ENCODE assay signal across 30 cellular contexts in genomic region chrX:44290718-44291117, GRCh38.
"Had no signal": no experiment of that assay in that cellular context is flagged by ENCODE, and none has a peak within 500 bp of the region (broad histone marks: within the 10 kb centered on the region; RNA-seq: fewer than 3 reads in every experiment).

No MANE protein-coding gene starts in this region.

- H3K9ac ChIP-seq: neural progenitor cell, parathyroid adenoma had no signal

- H3K36me3 Mint-ChIP-seq: natural killer cell; neural progenitor cell; stimulated activated memory B cell treated with anti-CD40 and anti-IgM and Interleukin-4, amounts not matched to agents 10 μg/mL and 1 μg/mL and 100 μg/mL, for 72 hours had no signal

- H3K27ac ChIP-seq: neural progenitor cell, ovary, parathyroid adenoma, psoas muscle, right lobe of liver, sigmoid colon, thoracic aorta, thyroid gland, tibial nerve, upper lobe of left lung, vagina had no signal

- H2AFZ ChIP-seq: neural progenitor cell, parathyroid adenoma had no signal

- H3K9me3 Mint-ChIP-seq: natural killer cell; stimulated activated memory B cell treated with anti-CD40 and anti-IgM and Interleukin-4, amounts not matched to agents 10 μg/mL and 1 μg/mL and 100 μg/mL, for 72 hours had no signal

- H3K4me1 ChIP-seq: neural progenitor cell, parathyroid adenoma, psoas muscle, right lobe of liver, sigmoid colon, thyroid gland, tibial nerve, upper lobe of left lung, vagina had no signal

- H3K79me2 ChIP-seq: parathyroid adenoma had no signal

- H3K36me3 ChIP-seq: neural progenitor cell, ovary, right lobe of liver, sigmoid colon, thoracic aorta, thyroid gland, tibial nerve, upper lobe of left lung, vagina had no signal

- H3K27me3 ChIP-seq: neural progenitor cell, ovary, right lobe of liver, thyroid gland, upper lobe of left lung, vagina had no signal

- DNase-seq: natural killer cell; occipital lobe; ovary; posterior cingulate gyrus; psoas muscle; right cardiac atrium; right lobe of liver; sigmoid colon; small intestine; stimulated activated CD4-positive, alpha-beta T cell treated with anti-CD3 and anti-CD28 coated beads, Interleukin-15, amount 100 ng/mL, for 24 hours; stimulated activated CD4-positive, alpha-beta T cell treated with anti-CD3 and anti-CD28 coated beads, Interleukin-2, amount 100 ng/mL, for 24 hours; stimulated activated CD4-positive, alpha-beta T cell treated with anti-CD3 and anti-CD28 coated beads, Interleukin-2, amount 100 ng/mL, for 48 hours; stimulated activated CD4-positive, alpha-beta T cell treated with anti-CD3 and anti-CD28 coated beads, Interleukin-4, amount 100 ng/mL, for 4 hours; stimulated activated CD8-positive, alpha-beta memory T cell treated with anti-CD3 and anti-CD28 coated beads, Interleukin-4, amount 100 ng/mL, for 48 hours; stimulated activated naive CD4-positive, alpha-beta T cell; stimulated activated naive CD8-positive, alpha-beta T cell treated with anti-CD3 and anti-CD28 coated beads, Interleukin-15, amount 100 ng/mL, for 72 hours; stimulated activated naive CD8-positive, alpha-beta T cell treated with anti-CD3 and anti-CD28 coated beads, Interleukin-15, Interleukin-2, amounts not matched to agents 100 U/mL and 50 U/mL, for 24 hours; substantia nigra; thyroid gland; trophoblast cell; upper lobe of left lung had no signal

- H3K4me2 ChIP-seq: neural progenitor cell had no signal

- H3K27me3 Mint-ChIP-seq: progenitor cell of endocrine pancreas; stimulated activated naive CD8-positive, alpha-beta T cell treated with anti-CD3 and anti-CD28 coated beads, Interleukin-15, amount 100 ng/mL, for 72 hours had no signal

- H3K4me3 ChIP-seq: neural progenitor cell, ovary, psoas muscle, right lobe of liver, sigmoid colon, thoracic aorta, thyroid gland, tibial nerve, upper lobe of left lung, vagina had no signal

- H3K9me3 ChIP-seq: ovary, psoas muscle, right lobe of liver, sigmoid colon, thoracic aorta, thyroid gland, tibial nerve, upper lobe of left lung, vagina had no signal

- H3K27ac Mint-ChIP-seq: natural killer cell; neural progenitor cell; progenitor cell of endocrine pancreas; stimulated activated memory B cell treated with anti-CD40 and anti-IgM and Interleukin-4, amounts not matched to agents 10 μg/mL and 1 μg/mL and 100 μg/mL, for 72 hours had no signal

- FAIRE-seq: small intestine, urothelium cell line had no signal

- H3K4me3 Mint-ChIP-seq: natural killer cell; nephron; neural progenitor cell; stimulated activated memory B cell treated with anti-CD40 and anti-IgM and Interleukin-4, amounts not matched to agents 10 μg/mL and 1 μg/mL and 100 μg/mL, for 72 hours; stimulated activated naive CD8-positive, alpha-beta T cell treated with anti-CD3 and anti-CD28 coated beads, Interleukin-15, amount 100 ng/mL, for 72 hours had no signal

- H3K4me1 Mint-ChIP-seq: nephron; neural progenitor cell; stimulated activated memory B cell treated with anti-CD40 and anti-IgM and Interleukin-4, amounts not matched to agents 10 μg/mL and 1 μg/mL and 100 μg/mL, for 72 hours; stimulated activated naive CD8-positive, alpha-beta T cell treated with anti-CD3 and anti-CD28 coated beads, Interleukin-15, amount 100 ng/mL, for 72 hours had no signal

- ATAC-seq: psoas muscle; right cardiac atrium; right lobe of liver; stimulated activated memory B cell treated with anti-CD40 and anti-IgM and Interleukin-4, amounts not matched to agents 10 μg/mL and 1 μg/mL and 100 μg/mL, for 72 hours; stimulated activated naive CD8-positive, alpha-beta T cell treated with anti-CD3 and anti-CD28 coated beads, Interleukin-15, amount 100 ng/mL, for 72 hours; stimulated activated naive CD8-positive, alpha-beta T cell treated with anti-CD3 and anti-CD28 coated beads, Interleukin-15, Interleukin-2, amounts not matched to agents 100 U/mL and 50 U/mL, for 24 hours had no signal
